Comparison of ENCODE assay signal across 11 cellular contexts in the genomic region with DNA sequence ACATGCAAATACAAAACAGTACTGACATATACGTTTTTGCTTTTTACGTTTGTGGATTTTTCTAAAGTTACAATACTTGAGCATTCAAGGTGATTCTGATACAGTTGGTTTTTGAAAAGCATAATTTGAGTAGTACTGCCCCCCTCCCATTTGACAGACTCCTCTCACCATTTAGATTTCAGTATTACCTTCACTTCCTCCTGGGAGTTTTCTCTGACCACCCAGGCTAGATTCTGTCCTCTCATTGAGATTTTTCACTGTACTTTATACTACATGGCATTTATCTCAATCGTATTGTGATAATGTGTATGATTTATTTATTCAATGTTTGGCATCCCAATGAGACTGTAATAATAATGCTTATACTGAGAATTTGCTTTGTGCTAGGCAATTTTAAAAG.
"Had no signal": no experiment of that assay in that cellular context is flagged by ENCODE, and none has a peak within 500 bp of the region (broad histone marks: within the 10 kb centered on the region; RNA-seq: fewer than 3 reads in every experiment).

No MANE protein-coding gene starts in this region.

- H3K4me1 ChIP-seq: HAP-1 had no signal

- H3K27ac ChIP-seq: GM23248, HL-60, KMS-11 had no signal

- H3K9ac ChIP-seq: GM23248, KMS-11 had no signal

- H2AFZ ChIP-seq: GM23248 had no signal

- FAIRE-seq: HepG2 had no signal

- H3K9me3 ChIP-seq: HAP-1 had no signal

- H3K4me3 ChIP-seq: GM23248, HAP-1 had no signal

- DNase-seq: GM23248, GOT3, H7, HFFc6, Karpas-422, KBM-7 had no signal

- H3K36me3 ChIP-seq: HAP-1 had no signal

- H3K4me2 ChIP-seq: KMS-11 had no signal

- ATAC-seq: HCT116, HepG2 had no signal
